Comparison of ENCODE assay signal across 1 cellular context in genomic region chr12:49342066-49342913, GRCh38.
TF ChIP-seq lines count a peak whose summit lies in the region.

No MANE protein-coding gene starts in this region.

TF ChIP-seq in A549, 52 proteins besides CTCF, POLR2A, EP300 and RAD21 (continued from another document):
- TF ChIP-seq REST (IDR thresholded peaks at IDR 0.05) (no peak), KDM5A (IDR thresholded peaks at IDR 0.05) (no peak), GATA3 (IDR thresholded peaks at IDR 0.05; ENCODE audit: borderline replicate concordance) (no peak), CHD2 (IDR thresholded peaks at IDR 0.05; ENCODE audit: low read length, partially characterized antibody) (no peak), TP53 (CRISPR knock-in tag; IDR thresholded peaks at IDR 0.05) (no peak), CHD4 (IDR thresholded peaks at IDR 0.05; ENCODE audit: borderline replicate concordance) (no peak), FOSB (CRISPR knock-in tag; IDR thresholded peaks at IDR 0.05) (no peak)
